6 cellular contexts compared by ENCODE assay signal in the genomic region with DNA sequence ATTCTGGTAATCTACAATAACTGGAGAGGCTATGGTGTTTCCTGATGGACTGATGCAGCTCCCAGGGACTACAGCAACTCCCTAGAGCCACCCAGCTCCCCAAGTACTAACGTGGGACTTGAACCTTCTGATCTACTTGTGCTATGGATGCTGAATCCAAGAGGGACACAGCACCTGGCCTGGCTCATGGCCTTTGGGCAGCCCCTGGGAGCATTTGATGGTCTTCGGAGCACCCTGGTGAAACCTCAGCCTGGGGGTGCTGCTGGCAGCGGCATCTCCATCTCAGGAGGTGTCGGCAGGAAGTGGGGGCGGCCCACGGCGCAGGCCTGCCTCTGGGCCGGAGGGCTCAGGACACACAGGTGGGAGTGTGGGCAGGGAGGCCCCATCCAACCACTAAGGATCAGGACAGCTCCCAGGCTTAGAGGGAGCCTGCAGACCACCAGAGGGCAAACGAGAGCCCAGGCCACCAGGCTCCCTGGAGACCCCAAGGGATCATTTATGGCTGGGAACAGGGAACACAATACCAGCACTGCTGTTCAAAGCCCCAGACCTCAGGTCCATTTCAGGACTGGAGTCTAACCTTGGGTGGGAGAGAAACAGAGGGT. TPM values are rescaled to one million over a fixed set of nuclear protein-coding genes. Genes with fewer than 3 reads are reported as not detected.
A peak's percentile ranks its signal among the peaks of the same experiment; 100 is the strongest.
DNase-seq lines count a peak whose midpoint lies in the region; ATAC-seq and TF ChIP-seq lines count a peak whose summit lies in the region.

No MANE protein-coding gene starts in this region.

- POLR2A ChIA-PET in IMR-90 (lab: Charles Lee; ENCODE audit: unreplicated experiment): no interaction called here

- peaks cover 14 to 78% of the 10 kb centered on the region in 2 experiments; a peak in 3 of 4 replicates for H3K79me1 ChIP-seq in IMR-90 (ENCODE audit: low read depth in 1 of 2, low read length in 2 of 2)

- no peak overlapping the region for H4K5ac ChIP-seq in IMR-90 (ENCODE audit: low read depth, low read length)

- H3K4me2 ChIP-seq in IMR-90 (ENCODE audit: low read depth, low read length): peak overlapping the region; percentile 31; the same call in 1 of the 2 replicates
- H3K4me2 ChIP-seq in skeletal muscle satellite cell (ENCODE audit: low read length): peak overlapping the region; percentile 68

- peak overlapping the region; percentile 67 for H2BK5ac ChIP-seq in IMR-90 (ENCODE audit: low read depth, low read length, poor library complexity, severe bottlenecking)

- no peaks in the 10 kb centered on the region for H3K27me3 ChIP-seq in IMR-90 (ENCODE audit: control insufficient read depth, insufficient read depth, low read length)
- H3K27me3 ChIP-seq in colonic mucosa: no peaks in the 10 kb centered on the region
- H3K27me3 ChIP-seq in skeletal muscle satellite cell (ENCODE audit: control insufficient read depth, insufficient read depth, low read length): no peaks in the 10 kb centered on the region

- WGBS in IMR-90 (ENCODE audit: extremely low coverage in 2 of 2, insufficient read length in 1 of 2), 2 experiments: 60% methylated on average over 2 of the region's 9 CpGs; no CpG with 5 or more reads in 1 of the 2 experiments

- H3K4ac ChIP-seq in IMR-90 (ENCODE audit: low read depth, low read length): peak overlapping the region; percentile 91

- peak overlapping the region; percentile 32 for H3K56ac ChIP-seq in IMR-90 (ENCODE audit: extremely low read depth, insufficient read depth, low read length)

- H3K4me1 ChIP-seq in IMR-90 (ENCODE audit: control insufficient read depth, insufficient read depth, low read length): peaks cover 46% of the 10 kb centered on the region
- H3K4me1 ChIP-seq in colonic mucosa: peaks cover 44% of the 10 kb centered on the region
- peaks cover 62% of the 10 kb centered on the region for H3K4me1 ChIP-seq in skeletal muscle satellite cell (ENCODE audit: control insufficient read depth, insufficient read depth, low read length)

- TF ChIP-seq CTCF in IMR-90 (conservative IDR thresholded peaks at IDR 0.05; ENCODE audit: low read depth, low read length): peak; percentile 29; the same call in 1 of the 2 replicates
- TF ChIP-seq CTCF in colonic mucosa (IDR thresholded peaks at IDR 0.05): no peak

- H3K18ac ChIP-seq in IMR-90 (ENCODE audit: low read depth, low read length): no peak overlapping the region

- H2AFZ ChIP-seq in IMR-90 (replicated peaks; ENCODE audit: low read length, poor library complexity): no peak overlapping the region

- peak overlapping the region; percentile 94 for H2AK5ac ChIP-seq in IMR-90 (ENCODE audit: low read depth, low read length)

- H3K36me3 ChIP-seq in IMR-90 (ENCODE audit: control insufficient read depth, insufficient read depth, low read length) (peaks cover 34% of the 10 kb centered on the region), colonic mucosa (no peaks in the 10 kb centered on the region), skeletal muscle satellite cell (ENCODE audit: insufficient read depth, low read length) (peaks cover 50% of the 10 kb centered on the region)

- 0 out of 2 replicates have a peak overlapping the region, but pooled peaks have one; percentile 8 for H3K9ac ChIP-seq in IMR-90 (ENCODE audit: low read depth, low read length)
- H3K9ac ChIP-seq in colonic mucosa (ENCODE audit: low read depth in 2 of 2, low read length in 2 of 2): peak overlapping the region; percentile 59
- H3K9ac ChIP-seq in skeletal muscle satellite cell (ENCODE audit: low read depth, low read length): peak overlapping the region; percentile 64

- no peak for ATAC-seq in IMR-90 (ENCODE audit: low read depth)

- TF ChIP-seq POLR2A in IMR-90 (IDR thresholded peaks at IDR 0.05; ENCODE audit: low read depth, low read length): peak; percentile 21; the same call in 1 of the 2 replicates

- DNase-seq in IMR-90: no peak
- no peak for DNase-seq in colonic mucosa
- DNase-seq in MV-4-11 (lab: John Stamatoyannopoulos, UW): no peak
- DNase-seq in NCI-H345 treated with DMSO at 0.1 percent for 48 hours (lab: John Stamatoyannopoulos, UW; ENCODE audit: unreplicated experiment): no peak
- no peak for DNase-seq in amygdala (lab: John Stamatoyannopoulos, UW)

- CTCF ChIA-PET in IMR-90 (lab: Yijun Ruan, JAX): interaction anchor here (0.8 to 1.6 kb wide), 5 partner anchors 8 to 91 kb away, joined by 3 to 4 read pairs (median 3); a partner anchor contains a TSS

- H2BK20ac ChIP-seq in IMR-90 (ENCODE audit: low read depth, low read length): peak overlapping the region; percentile 77; the same call in 1 of the 2 replicates

- H2BK120ac ChIP-seq in IMR-90 (ENCODE audit: low read depth, low read length): peak overlapping the region; percentile 86

- dilution Hi-C loops in IMR-90 (cut with HindIII; ENCODE audit: low sequenced_read_pairs, unreplicated experiment): no loop called here

- H3K9me1 ChIP-seq in IMR-90 (ENCODE audit: insufficient read depth, low read length): peaks cover 46% of the 10 kb centered on the region

- peak overlapping the region; percentile 0 to 73; a peak in 2 of 4 replicates for H4K8ac ChIP-seq in IMR-90 (ENCODE audit: low read depth in 2 of 2, low read length in 2 of 2)

- intact Hi-C loops in IMR-90 (cut with micrococcal nuclease) (loop anchor here (1.0 kb wide), 1 partner anchor 9 kb away; a partner anchor contains a TSS), colonic mucosa (cut with DNase I) (no loop called here)

- peak overlapping the region; percentile 58 for H4K91ac ChIP-seq in IMR-90 (ENCODE audit: insufficient read depth, low read depth, low read length)

- peak overlapping the region; percentile 66 for H2AK9ac ChIP-seq in IMR-90 (replicated peaks; ENCODE audit: low read depth, low read length, poor library complexity)

- H3K23ac ChIP-seq in IMR-90 (ENCODE audit: low read depth, low read length): peak overlapping the region; percentile 94

- no TSS peak for BruUV-seq in IMR-90 (replicated peaks; lab: Mats Ljungman, UMichigan)

- in situ Hi-C loops in IMR-90 (cut with MboI; ENCODE audit: low sequenced_read_pairs): no loop called here

- H3K9me3 ChIP-seq in IMR-90 (ENCODE audit: control insufficient read depth, insufficient read depth, low read length) (no peaks in the 10 kb centered on the region), colonic mucosa (no peaks in the 10 kb centered on the region), skeletal muscle satellite cell (replicated peaks; ENCODE audit: low read length) (no peaks in the 10 kb centered on the region)

- TF ChIP-seq RAD21 in IMR-90 (IDR thresholded peaks at IDR 0.05; ENCODE audit: low read length): no peak

- H4K20me1 ChIP-seq in IMR-90 (ENCODE audit: insufficient read depth, low read length): peaks cover 83% of the 10 kb centered on the region

- peak overlapping the region; percentile 27; the same call in 1 of the 3 replicates for H2BK15ac ChIP-seq in IMR-90 (ENCODE audit: low read depth, low read length)

- peak overlapping the region; percentile 67 for H3K27ac ChIP-seq in IMR-90 (ENCODE audit: insufficient read depth, low read length)
- H3K27ac ChIP-seq in colonic mucosa: peak overlapping the region; percentile 68

- H3K4me3 ChIP-seq in IMR-90 (ENCODE audit: insufficient read depth, low read depth, low read length) (no peak overlapping the region), colonic mucosa (no peak overlapping the region), skeletal muscle satellite cell (ENCODE audit: low read length) (peak overlapping the region; percentile 26)

- peak overlapping the region; percentile 82 for H3K14ac ChIP-seq in IMR-90 (replicated peaks; ENCODE audit: low read depth, low read length)

TF ChIP-seq in IMR-90, 13 proteins besides CTCF, POLR2A, EP300 and RAD21 (continues in another document):
- no peak for TF ChIP-seq MAZ (IDR thresholded peaks at IDR 0.05; ENCODE audit: borderline replicate concordance, low read depth, low read length)
- TF ChIP-seq, protein P1, sequence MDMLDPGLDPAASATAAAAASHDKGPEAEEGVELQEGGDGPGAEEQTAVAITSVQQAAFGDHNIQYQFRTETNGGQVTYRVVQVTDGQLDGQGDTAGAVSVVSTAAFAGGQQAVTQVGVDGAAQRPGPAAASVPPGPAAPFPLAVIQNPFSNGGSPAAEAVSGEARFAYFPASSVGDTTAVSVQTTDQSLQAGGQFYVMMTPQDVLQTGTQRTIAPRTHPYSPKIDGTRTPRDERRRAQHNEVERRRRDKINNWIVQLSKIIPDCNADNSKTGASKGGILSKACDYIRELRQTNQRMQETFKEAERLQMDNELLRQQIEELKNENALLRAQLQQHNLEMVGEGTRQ (IDR thresholded peaks at IDR 0.05; ENCODE audit: low read depth, low read length): no peak
- no peak for TF ChIP-seq NFE2L2 (IDR thresholded peaks at IDR 0.05; ENCODE audit: low read depth, low read length)

RNA-seq across cellular contexts. Expression of a gene that starts 8.7 kb away (rescaled TPM):
- total RNA-seq in IMR-90 (2012; rRNA removed): 107 and 125 TPM in 2 replicates
- 209 and 216 TPM in 2 replicates for polyA plus RNA-seq in IMR-90 (2012; rRNA removed)
- 259 and 358 TPM in 2 replicates for polyA plus RNA-seq in IMR-90 (2012; cell fraction: cytosol; rRNA removed)
- polyA plus RNA-seq in IMR-90 (2012; cell fraction: nucleus; rRNA removed; ENCODE audit: low replicate concordance): 267 and 410 TPM in 2 replicates
- total RNA-seq in colonic mucosa: 10 to 100 TPM; 66.5 to 72.3 TPM
- 43.7 and 56.5 TPM in 2 replicates for total RNA-seq in skeletal muscle satellite cell (2012; rRNA removed)

RNA-seq across cellular contexts. Expression of a gene that starts 25.2 kb away (rescaled TPM):
- total RNA-seq in IMR-90 (2012; rRNA removed) (under 0.01 TPM in 2 replicates), colonic mucosa (10 to 100 TPM; 29.3 to 41.6 TPM)
- 0.10 and 0.12 TPM in 2 replicates for polyA plus RNA-seq in IMR-90 (2012; rRNA removed)
- 0.04 and 0.12 TPM in 2 replicates for polyA plus RNA-seq in IMR-90 (2012; cell fraction: cytosol; rRNA removed)
- polyA plus RNA-seq in IMR-90 (2012; cell fraction: nucleus; rRNA removed; ENCODE audit: low replicate concordance): 0.50 and 0.59 TPM in 2 replicates
- 0.25 TPM in 1 of 2 replicates, not detected in the other for total RNA-seq in skeletal muscle satellite cell (2012; rRNA removed)

RNA-seq across cellular contexts. Expression of a gene that starts 47.3 kb away (rescaled TPM):
- total RNA-seq in IMR-90 (2012; rRNA removed) (3.2 and 3.6 TPM in 2 replicates), colonic mucosa (10 to 100 TPM; 30.6 to 32.8 TPM)
- 10.5 and 12.7 TPM in 2 replicates for polyA plus RNA-seq in IMR-90 (2012; rRNA removed)
- polyA plus RNA-seq in IMR-90 (2012; cell fraction: cytosol; rRNA removed): 6.8 and 14.5 TPM in 2 replicates
- polyA plus RNA-seq in IMR-90 (2012; cell fraction: nucleus; rRNA removed; ENCODE audit: low replicate concordance): 27.8 and 85.6 TPM in 2 replicates
- total RNA-seq in skeletal muscle satellite cell (2012; rRNA removed): 13.3 and 22.1 TPM in 2 replicates

RNA-seq across cellular contexts. Expression of a gene that starts 54.8 kb away (rescaled TPM):
- 6.4 and 6.5 TPM in 2 replicates for total RNA-seq in IMR-90 (2012; rRNA removed)
- 23.5 and 23.6 TPM in 2 replicates for polyA plus RNA-seq in IMR-90 (2012; rRNA removed)
- polyA plus RNA-seq in IMR-90 (2012; cell fraction: cytosol; rRNA removed): 16.0 and 21.4 TPM in 2 replicates
- 43.3 and 68.3 TPM in 2 replicates for polyA plus RNA-seq in IMR-90 (2012; cell fraction: nucleus; rRNA removed; ENCODE audit: low replicate concordance)
- 10 to 100 TPM; 18.6 to 36.1 TPM for total RNA-seq in colonic mucosa
- total RNA-seq in skeletal muscle satellite cell (2012; rRNA removed): 6.1 and 9.8 TPM in 2 replicates

RNA-seq across cellular contexts. Expression of a gene that starts 59.3 kb away (rescaled TPM):
- total RNA-seq in IMR-90 (2012; rRNA removed): 8.8 and 9.4 TPM in 2 replicates
- polyA plus RNA-seq in IMR-90 (2012; rRNA removed): 35.7 and 44.7 TPM in 2 replicates
- polyA plus RNA-seq in IMR-90 (2012; cell fraction: cytosol; rRNA removed): 18.9 and 33.6 TPM in 2 replicates
- 65.7 and 129 TPM in 2 replicates for polyA plus RNA-seq in IMR-90 (2012; cell fraction: nucleus; rRNA removed; ENCODE audit: low replicate concordance)
- total RNA-seq in colonic mucosa: 10 to 100 TPM; 21.1 to 45.5 TPM
- total RNA-seq in skeletal muscle satellite cell (2012; rRNA removed): 20.0 and 21.4 TPM in 2 replicates

Comparison
In these comparisons a context has a peak if more than half of its experiments do, and no peak if none do; other contexts are left out.
1. H3K9ac ChIP-seq: peak in every context shown above with its lines; median percentile 64 in skeletal muscle satellite cell; 59 in colonic mucosa; 8 in IMR-90.
2. RNA of a gene that starts 25.2 kb away (total RNA-seq): 29.3 to 41.6 TPM in colonic mucosa; under 0.01 TPM in IMR-90; every median in the first group is over 10 times any median in the second.